ENCODE assay signal across 10 cellular contexts in the genomic region with DNA sequence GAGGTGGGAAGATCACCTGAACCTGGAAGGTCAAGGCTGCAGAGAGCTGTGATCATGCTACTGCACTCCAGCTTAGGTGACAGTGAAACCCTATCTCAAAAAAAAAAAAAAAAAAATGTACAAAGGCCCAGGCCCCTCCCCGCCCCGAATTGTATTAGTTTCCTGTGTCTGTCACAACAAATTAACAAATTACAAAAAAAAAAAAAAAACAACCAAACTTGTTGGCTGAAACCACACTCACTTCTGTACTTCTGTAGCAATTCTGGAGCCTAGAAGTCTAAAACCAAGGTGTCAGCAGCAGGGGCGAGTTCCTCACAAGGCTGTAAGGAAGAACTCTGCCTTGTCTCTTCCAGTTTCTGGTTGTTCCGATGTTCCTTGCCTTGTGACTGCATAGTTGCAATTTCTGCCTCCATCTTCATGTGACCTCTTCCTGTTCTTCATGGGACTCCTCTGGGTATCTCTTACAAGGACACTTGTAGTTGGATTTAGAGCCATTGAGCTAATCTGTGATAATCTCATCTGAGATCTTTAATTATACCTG.
"Had no signal": no experiment of that assay in that cellular context is flagged by ENCODE, and none has a peak within 500 bp of the region (broad histone marks: within the 10 kb centered on the region; RNA-seq: fewer than 3 reads in every experiment).

No MANE protein-coding gene starts in this region.

- H3K4me3 ChIP-seq: tibial nerve had no signal

- ATAC-seq: activated T-cell treated with anti-CD3 and anti-CD28 coated beads, Interleukin-2, amount 50 U/mL, for 72 hours; esophagus mucosa; stimulated activated memory B cell treated with anti-CD40 and anti-IgM and Interleukin-4, amounts not matched to agents 10 μg/mL and 1 μg/mL and 100 μg/mL, for 72 hours had no signal

- H3K36me3 Mint-ChIP-seq: activated CD4-positive, alpha-beta memory T cell treated with anti-CD3 and anti-CD28 coated beads for 36 hours; activated naive CD8-positive, alpha-beta T cell treated with anti-CD3 and anti-CD28 coated beads for 36 hours; mesothelial cell of epicardium; naive B cell; stimulated activated memory B cell treated with anti-CD40 and anti-IgM and Interleukin-4, amounts not matched to agents 10 μg/mL and 1 μg/mL and 100 μg/mL, for 72 hours had no signal

- H3K27ac Mint-ChIP-seq: activated CD4-positive, alpha-beta memory T cell treated with anti-CD3 and anti-CD28 coated beads for 36 hours; activated naive CD8-positive, alpha-beta T cell treated with anti-CD3 and anti-CD28 coated beads for 36 hours; activated T-cell treated with anti-CD3 and anti-CD28 coated beads, Interleukin-2, amount 50 U/mL, for 72 hours; mesothelial cell of epicardium; naive B cell; stimulated activated memory B cell treated with anti-CD40 and anti-IgM and Interleukin-4, amounts not matched to agents 10 μg/mL and 1 μg/mL and 100 μg/mL, for 72 hours had no signal

- DNase-seq: activated CD4-positive, alpha-beta memory T cell treated with anti-CD3 and anti-CD28 coated beads for 36 hours; activated CD4-positive, alpha-beta T cell treated with anti-CD3 and anti-CD28 coated beads for 1 hour; activated gamma-delta T cell treated with Interleukin-2 at 50 U/mL for 16 hours; activated naive CD8-positive, alpha-beta T cell treated with anti-CD3 and anti-CD28 coated beads for 36 hours; activated T-cell treated with anti-CD3 and anti-CD28 coated beads, Interleukin-2, amount 50 U/mL, for 72 hours; naive B cell had no signal

- H3K4me3 Mint-ChIP-seq: activated CD4-positive, alpha-beta memory T cell treated with anti-CD3 and anti-CD28 coated beads for 36 hours; activated naive CD8-positive, alpha-beta T cell treated with anti-CD3 and anti-CD28 coated beads for 36 hours; activated T-cell treated with anti-CD3 and anti-CD28 coated beads, Interleukin-2, amount 50 U/mL, for 72 hours; mesothelial cell of epicardium; naive B cell; stimulated activated memory B cell treated with anti-CD40 and anti-IgM and Interleukin-4, amounts not matched to agents 10 μg/mL and 1 μg/mL and 100 μg/mL, for 72 hours had no signal

- H3K9me3 Mint-ChIP-seq: activated CD4-positive, alpha-beta memory T cell treated with anti-CD3 and anti-CD28 coated beads for 36 hours; activated naive CD8-positive, alpha-beta T cell treated with anti-CD3 and anti-CD28 coated beads for 36 hours; activated T-cell treated with anti-CD3 and anti-CD28 coated beads, Interleukin-2, amount 50 U/mL, for 72 hours; mesothelial cell of epicardium; naive B cell; stimulated activated memory B cell treated with anti-CD40 and anti-IgM and Interleukin-4, amounts not matched to agents 10 μg/mL and 1 μg/mL and 100 μg/mL, for 72 hours had no signal

- H3K4me1 Mint-ChIP-seq: mesothelial cell of epicardium had no signal

- H3K27me3 Mint-ChIP-seq: activated CD4-positive, alpha-beta memory T cell treated with anti-CD3 and anti-CD28 coated beads for 36 hours; naive B cell; stimulated activated memory B cell treated with anti-CD40 and anti-IgM and Interleukin-4, amounts not matched to agents 10 μg/mL and 1 μg/mL and 100 μg/mL, for 72 hours had no signal
